ENCODE assay signal across 1 cellular context in the genomic region with DNA sequence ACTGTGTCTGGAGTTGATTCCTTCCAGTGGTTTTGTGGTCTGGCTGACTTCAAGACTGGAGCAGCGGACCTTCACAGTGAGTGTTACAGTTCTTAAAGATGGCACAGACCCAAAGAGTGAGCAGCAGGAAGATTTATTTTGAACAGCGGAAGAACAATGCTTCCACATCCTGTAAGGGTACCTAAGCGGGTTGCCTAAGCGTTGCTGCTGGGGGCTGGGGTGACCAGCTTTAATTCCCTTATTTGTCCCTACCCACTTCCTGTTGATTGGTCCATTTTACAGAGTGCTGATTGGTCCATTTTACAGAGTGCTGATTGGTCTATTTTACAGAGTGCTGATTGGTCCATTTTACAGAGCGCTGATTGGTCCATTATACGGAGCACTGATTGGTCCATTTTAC.
TF ChIP-seq lines count a peak whose summit lies in the region.

No MANE protein-coding gene starts in this region.

TF ChIP-seq in K562, 482 proteins besides CTCF, POLR2A, EP300 and RAD21 (continued from another document):
- TF ChIP-seq DACH1 (IDR thresholded peaks at IDR 0.05; ENCODE audit: partially characterized antibody) (no peak), ZNF121 (CRISPR knock-in tag; conservative IDR thresholded peaks at IDR 0.05) (no peak), NELFE (IDR thresholded peaks at IDR 0.05; ENCODE audit: insufficient read depth, insufficient read length) (no peak), DPF2 (IDR thresholded peaks at IDR 0.05) (no peak), KLF10 (CRISPR knock-in tag; IDR thresholded peaks at IDR 0.05) (no peak), MAFK (IDR thresholded peaks at IDR 0.05; ENCODE audit: low read length) (no peak), NFYB (IDR thresholded peaks at IDR 0.05; ENCODE audit: extremely low read depth, insufficient read length) (peak; percentile 68), FOS (IDR thresholded peaks at IDR 0.05; ENCODE audit: extremely low read depth, insufficient read length) (no peak)
